Comparison of ENCODE assay signal across 10 cellular contexts in genomic region chr4:183130328-183131155, GRCh38. TPM values are rescaled to one million over a fixed set of nuclear protein-coding genes. Genes with fewer than 3 reads are reported as not detected.
DNase-seq lines count a peak whose midpoint lies in the region; ATAC-seq, FAIRE-seq and TF ChIP-seq lines count a peak whose summit lies in the region.
"Had no signal": no experiment of that assay in that cellular context is flagged by ENCODE, and none has a peak within 500 bp of the region (broad histone marks: within the 10 kb centered on the region; RNA-seq: fewer than 3 reads in every experiment).

No MANE protein-coding gene starts in this region.

- TF ChIP-seq EP300 in A549 (IDR thresholded peaks at IDR 0.05): no peak

- 36% methylated on average over 7 of the region's 7 CpGs for WGBS in A549 (ENCODE audit: missing lambda C conversion rate)

- CTCF ChIA-PET in A549 (lab: Yijun Ruan, JAX): interaction anchor here (1.2 to 1.5 kb wide), 2 partner anchors 19 to 57 kb away, joined by 3 read pairs; no protein-coding TSS in a partner anchor

- no peaks in the 10 kb centered on the region for H3K27me3 ChIP-seq in left ventricle myocardium inferior (ENCODE audit: low read depth)

- no peak for FAIRE-seq in A549 (lab: Jason Lieb, UNC)

- TF ChIP-seq POLR2A in A549 (IDR thresholded peaks at IDR 0.05; ENCODE audit: low read length): no peak

- DNase-seq in A549 (ENCODE audit: low read depth in 1 of 2, low spot score in 1 of 2): peak in 1 of 2 experiments; percentile 41
- DNase-seq in NCI-H1092 (lab: John Stamatoyannopoulos, UW): peak; percentile 87
- DNase-seq in left ventricle myocardium inferior: peak; percentile 61
- DNase-seq in stimulated activated CD4-positive, alpha-beta T cell treated with anti-CD3 and anti-CD28 coated beads, Interleukin-1b, Interleukin-23, amount 100 ng/mL, for 48 hours: no peak
- no peak for DNase-seq in NAMALWA (ENCODE audit: low spot score)
- DNase-seq in NCI-H82 treated with DMSO at 0.1 percent for 48 hours (lab: John Stamatoyannopoulos, UW; ENCODE audit: unreplicated experiment): no peak
- DNase-seq: activated naive CD8-positive, alpha-beta T cell treated with anti-CD3 and anti-CD28 coated beads, Interleukin-2, amount 50 U/mL, for 24 hours; natural killer cell had no signal

- H3K36me3 ChIP-seq in left ventricle myocardium inferior: no peaks in the 10 kb centered on the region

- POLR2A ChIA-PET in A549 (lab: Yijun Ruan, JAX): no interaction called here

- ATAC-seq in A549 (peak; percentile 74 to 87), HG02840 (IDR thresholded peaks at IDR 0.05; ENCODE audit: low FRiP score, unreplicated experiment) (no peak)
- ATAC-seq: activated naive CD8-positive, alpha-beta T cell treated with anti-CD3 and anti-CD28 coated beads, Interleukin-2, amount 50 U/mL, for 24 hours; natural killer cell had no signal

- H3K4me1 ChIP-seq in A549: peaks cover 45% of the 10 kb centered on the region
- H3K4me1 ChIP-seq in left ventricle myocardium inferior: peaks cover 38% of the 10 kb centered on the region

- peak overlapping the region in 1 of 2 experiments; percentile 59; a peak in 2 of 6 replicates for H3K27ac ChIP-seq in A549
- H3K27ac ChIP-seq in VCaP: peak overlapping the region; percentile 22; the same call in 1 of the 2 replicates
- H3K27ac ChIP-seq in left ventricle myocardium inferior (replicated peaks): peak overlapping the region; percentile 75

- TF ChIP-seq CTCF in A549 (IDR thresholded peaks at IDR 0.05) (no peak), VCaP (conservative IDR thresholded peaks at IDR 0.05) (no peak), left ventricle myocardium inferior (IDR thresholded peaks at IDR 0.05; ENCODE audit: borderline replicate concordance) (no peak)

- H3K4me2 ChIP-seq in A549: peak overlapping the region; percentile 71

- intact Hi-C loops in left ventricle myocardium inferior (cut with micrococcal nuclease): no loop called here

- H3K4me3 ChIP-seq in A549 (no peak overlapping the region), left ventricle myocardium inferior (peak overlapping the region; percentile 11)

- H3K9me3 ChIP-seq in A549 (no peaks in the 10 kb centered on the region), left ventricle myocardium inferior (replicated peaks) (no peaks in the 10 kb centered on the region)

- TF ChIP-seq RAD21 in A549 (conservative IDR thresholded peaks at IDR 0.05 in 1 of 2, IDR thresholded peaks at IDR 0.05 in 1 of 2): no peak

TF ChIP-seq in A549, 52 proteins besides CTCF, POLR2A, EP300 and RAD21:
- TF ChIP-seq GATA3 (IDR thresholded peaks at IDR 0.05; ENCODE audit: borderline replicate concordance) (peak; percentile 31; the same call in 1 of the 2 replicates), BHLHE40 (IDR thresholded peaks at IDR 0.05; ENCODE audit: low read depth, low read length) (no peak)

RNA-seq across cellular contexts. Expression of gene WWC2, which starts 31.5 kb away (rescaled TPM):
- 22.5 and 26.9 TPM in 2 replicates for polyA plus RNA-seq in A549 (2011; rRNA removed)
- polyA plus RNA-seq in A549 (2012; cell fraction: cytosol; rRNA removed): 9.2 and 9.9 TPM in 2 replicates
- polyA plus RNA-seq in A549 (2012; cell fraction: nucleus; rRNA removed): 7.1 and 10.2 TPM in 2 replicates
- 14.9 to 16.2 TPM (median 15.3 TPM) in 3 replicates for polyA plus RNA-seq in A549 (2017; fragmentation: RNase III; extraction: RNeasy Plus Mini Kit Qiagen cat#74134 plus additional on column Dnase treatment)
- 16.3 and 18.3 TPM in 2 replicates for polyA minus RNA-seq in A549 (2011; rRNA and poly(A)+ RNA removed)
- total RNA-seq in left ventricle myocardium inferior: 42.3 TPM

Comparison
In these comparisons a context has a peak if more than half of its experiments do, and no peak if none do; other contexts are left out.
1. DNase-seq: peak in NCI-H1092 (single experiment) and left ventricle myocardium inferior (single experiment); none in stimulated activated CD4-positive, alpha-beta T cell treated with anti-CD3 and anti-CD28 coated beads, Interleukin-1b, Interleukin-23, amount 100 ng/mL, for 48 hours (single experiment), NAMALWA (single experiment) and NCI-H82 treated with DMSO at 0.1 percent for 48 hours (single experiment).